In the genomic region with DNA sequence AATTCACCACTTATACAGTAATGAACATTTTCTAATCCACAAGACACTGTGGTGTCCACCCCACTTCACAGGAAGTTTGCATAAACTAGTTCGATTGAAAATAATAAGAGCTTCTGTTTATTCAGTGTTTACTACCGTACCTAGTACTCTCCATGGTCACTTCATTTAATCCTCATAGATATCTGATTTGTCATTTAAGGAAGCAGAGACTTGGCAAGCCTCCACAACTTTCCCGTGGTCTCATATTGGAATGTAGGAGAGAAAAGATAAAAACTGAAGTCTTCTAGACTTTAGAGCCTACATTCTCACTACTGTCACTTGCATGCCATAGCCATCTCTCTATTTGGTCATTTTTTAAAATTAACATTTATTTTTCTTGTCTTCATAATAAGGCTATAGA, we compare ENCODE assay signal across 1 cellular context.
TF ChIP-seq lines count a peak whose summit lies in the region.

No MANE protein-coding gene starts in this region.

TF ChIP-seq in IMR-90, 13 proteins besides CTCF, POLR2A, EP300 and RAD21 (continued from another document):
- TF ChIP-seq, protein P1, sequence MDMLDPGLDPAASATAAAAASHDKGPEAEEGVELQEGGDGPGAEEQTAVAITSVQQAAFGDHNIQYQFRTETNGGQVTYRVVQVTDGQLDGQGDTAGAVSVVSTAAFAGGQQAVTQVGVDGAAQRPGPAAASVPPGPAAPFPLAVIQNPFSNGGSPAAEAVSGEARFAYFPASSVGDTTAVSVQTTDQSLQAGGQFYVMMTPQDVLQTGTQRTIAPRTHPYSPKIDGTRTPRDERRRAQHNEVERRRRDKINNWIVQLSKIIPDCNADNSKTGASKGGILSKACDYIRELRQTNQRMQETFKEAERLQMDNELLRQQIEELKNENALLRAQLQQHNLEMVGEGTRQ (IDR thresholded peaks at IDR 0.05; ENCODE audit: low read depth, low read length), result no peak
- TF ChIP-seq MAFK (IDR thresholded peaks at IDR 0.05; ENCODE audit: low read depth, low read length), result no peak
